In genomic region chr11:108724974-108725689, GRCh38 we compare ENCODE assay signal across 3 cellular contexts.
TF ChIP-seq lines count a peak whose summit lies in the region.

No MANE protein-coding gene starts in this region.

TF ChIP-seq in HepG2, 621 proteins besides CTCF, POLR2A, EP300 and RAD21 (continues in another document):
- TF ChIP-seq MNT (IDR thresholded peaks at IDR 0.05), result no peak
- TF ChIP-seq ZMYM4 (CRISPR knock-in tag; IDR thresholded peaks at IDR 0.05), result no peak
- no peak for TF ChIP-seq FOXP1 (IDR thresholded peaks at IDR 0.05)
- no peak for TF ChIP-seq FOXP1 (CRISPR knock-in tag; IDR thresholded peaks at IDR 0.05)
- TF ChIP-seq ZNF547 (CRISPR knock-in tag; IDR thresholded peaks at IDR 0.05), result no peak
- TF ChIP-seq ZSCAN9 (CRISPR knock-in tag; IDR thresholded peaks at IDR 0.05; ENCODE audit: borderline replicate concordance), result no peak
- TF ChIP-seq CEBPG (CRISPR knock-in tag; IDR thresholded peaks at IDR 0.05), result no peak
- TF ChIP-seq ATF7 (IDR thresholded peaks at IDR 0.05), result no peak
- TF ChIP-seq ATF7 (CRISPR knock-in tag; IDR thresholded peaks at IDR 0.05), result no peak
- TF ChIP-seq ZFAT (CRISPR knock-in tag; conservative IDR thresholded peaks at IDR 0.05), result no peak
- no peak for TF ChIP-seq SIX4 (CRISPR knock-in tag; IDR thresholded peaks at IDR 0.05)
- TF ChIP-seq MAFF (IDR thresholded peaks at IDR 0.05; ENCODE audit: low read depth, low read length), result peak; percentile 79
- no peak for TF ChIP-seq IKZF5 (CRISPR knock-in tag; IDR thresholded peaks at IDR 0.05)
- TF ChIP-seq ZNF512 (CRISPR knock-in tag; IDR thresholded peaks at IDR 0.05), result no peak
- TF ChIP-seq AGO1 (IDR thresholded peaks at IDR 0.05; ENCODE audit: low read depth, low read length, poor library complexity, severe bottlenecking), result no peak
- TF ChIP-seq HIVEP1 (CRISPR knock-in tag; IDR thresholded peaks at IDR 0.05), result no peak
- no peak for TF ChIP-seq ZNF572 (CRISPR knock-in tag; IDR thresholded peaks at IDR 0.05)
- TF ChIP-seq ZNF382 (CRISPR knock-in tag; IDR thresholded peaks at IDR 0.05; ENCODE audit: borderline replicate concordance), result no peak
- peak; percentile 93 for TF ChIP-seq ZNF7 (CRISPR knock-in tag; IDR thresholded peaks at IDR 0.05)
- no peak for TF ChIP-seq ZNF549 (CRISPR knock-in tag; IDR thresholded peaks at IDR 0.05)
- no peak for TF ChIP-seq MXD1 (CRISPR knock-in tag; IDR thresholded peaks at IDR 0.05)
- TF ChIP-seq MAFK (conservative IDR thresholded peaks at IDR 0.05 in 1 of 2, IDR thresholded peaks at IDR 0.05 in 1 of 2; ENCODE audit: low read length in 2 of 2), result peak; percentile 75 to 86
- TF ChIP-seq SRY (CRISPR knock-in tag; IDR thresholded peaks at IDR 0.05), result no peak
- TF ChIP-seq RCOR2 (CRISPR knock-in tag; IDR thresholded peaks at IDR 0.05), result no peak

TF ChIP-seq in HEK293, 187 proteins besides CTCF, POLR2A, EP300 and RAD21:
- no peak for TF ChIP-seq ZNF654 (tag by site-specific recombination; IDR thresholded peaks at IDR 0.05; ENCODE audit: low read depth)
- TF ChIP-seq ZNF571 (tag by site-specific recombination; IDR thresholded peaks at IDR 0.05), result no peak
- no peak for TF ChIP-seq ZBTB44 (tag by site-specific recombination; IDR thresholded peaks at IDR 0.05)
- no peak for TF ChIP-seq ZNF350 (tag by site-specific recombination; IDR thresholded peaks at IDR 0.05)
- TF ChIP-seq ZFP37 (tag by site-specific recombination; IDR thresholded peaks at IDR 0.05), result no peak
- no peak for TF ChIP-seq ATF2 (tag by site-specific recombination; IDR thresholded peaks at IDR 0.05; ENCODE audit: low read depth)
- peak; percentile 53 for TF ChIP-seq SETDB1 (IDR thresholded peaks at IDR 0.05; ENCODE audit: insufficient read length, low read length)

TF ChIP-seq in GM12878, 131 proteins besides CTCF, POLR2A, EP300 and RAD21:
- TF ChIP-seq POLR2AphosphoS2 (IDR thresholded peaks at IDR 0.05; ENCODE audit: low read depth, low read length) (no peak), ZNF687 (IDR thresholded peaks at IDR 0.05) (no peak), CBX5 (IDR thresholded peaks at IDR 0.05; ENCODE audit: low read depth) (peak; percentile 59; the same call in 1 of the 2 replicates), BCL11A (IDR thresholded peaks at IDR 0.05; ENCODE audit: low read depth, low read length) (no peak)
